In genomic region chr7:72268826-72269225, GRCh38 we compare ENCODE assay signal across 17 cellular contexts.
DNase-seq lines count a peak whose midpoint lies in the region; ATAC-seq and TF ChIP-seq lines count a peak whose summit lies in the region.
"Had no signal": no experiment of that assay in that cellular context is flagged by ENCODE, and none has a peak within 500 bp of the region (broad histone marks: within the 10 kb centered on the region; RNA-seq: fewer than 3 reads in every experiment).

No MANE protein-coding gene starts in this region.

- no peaks in the 10 kb centered on the region for H3K9me3 ChIP-seq in esophagus squamous epithelium
- H3K9me3 ChIP-seq: BLaER1, Caco-2 had no signal

- DNase-seq in GM12865 (ENCODE audit: low read depth) (peak; percentile 15), SK-MEL-5 (ENCODE audit: low read depth, low spot score) (peak; percentile 56), mesenteric fat pad (ENCODE audit: low spot score) (no peak), esophagus squamous epithelium (lab: John Stamatoyannopoulos, UW) (no peak), globus pallidus (ENCODE audit: low spot score) (no peak)
- DNase-seq: Caco-2; CD4-positive, CD25-positive, alpha-beta regulatory T cell; CD8-positive, alpha-beta T cell; DMS 273 treated with DMSO at 0.1 percent for 48 hours; DMS79; HCEC 1CT had no signal

- no peaks in the 10 kb centered on the region for H3K36me3 ChIP-seq in esophagus squamous epithelium
- H3K36me3 ChIP-seq: BLaER1 had no signal

- in situ Hi-C loops in SK-MEL-5 (cut with HindIII; ENCODE audit: low pct_unique_long_range_greater_than_20kb, low sequenced_read_pairs), result no loop called here

- ATAC-seq in esophagus mucosa (peak; percentile 17), HG02642 (IDR thresholded peaks at IDR 0.05; ENCODE audit: poor library complexity, unreplicated experiment) (no peak)
- ATAC-seq: CD8-positive, alpha-beta T cell; GM12878 had no signal

- no peak for TF ChIP-seq POLR2A in esophagus squamous epithelium (IDR thresholded peaks at IDR 0.05)

- intact Hi-C loops in esophagus squamous epithelium (cut with DNase I), result no loop called here

- no peak overlapping the region for H3K27ac ChIP-seq in esophagus squamous epithelium
- H3K27ac ChIP-seq: BLaER1, C4-2B had no signal

- H3K4me3 ChIP-seq in GM12865 (ENCODE audit: low read depth, low read length), result no peak overlapping the region
- H3K4me3 ChIP-seq in esophagus squamous epithelium, result no peak overlapping the region
- H3K4me3 ChIP-seq: BLaER1, GM12878, GM23338 had no signal

- H3K4me1 ChIP-seq in esophagus squamous epithelium, result no peaks in the 10 kb centered on the region
- H3K4me1 ChIP-seq: BLaER1, Caco-2 had no signal

- TF ChIP-seq CTCF in GM12865 (IDR thresholded peaks at IDR 0.05; ENCODE audit: insufficient read depth, low read depth, low read length, missing control alignments) (no peak), esophagus squamous epithelium (IDR thresholded peaks at IDR 0.05) (no peak)

- 51 to 75% methylated on average over 3 of the region's 3 CpGs for WGBS in esophagus squamous epithelium, 2 donors

- H3K27me3 ChIP-seq in esophagus squamous epithelium, result no peaks in the 10 kb centered on the region
- H3K27me3 ChIP-seq: BLaER1 had no signal

Comparison
In these comparisons a context has a peak if more than half of its experiments do, and no peak if none do; other contexts are left out.
1. DNase-seq: peak in GM12865 (single experiment) and SK-MEL-5 (single experiment); none in mesenteric fat pad (single experiment), esophagus squamous epithelium (single experiment) and globus pallidus (single experiment).